In the genomic region with DNA sequence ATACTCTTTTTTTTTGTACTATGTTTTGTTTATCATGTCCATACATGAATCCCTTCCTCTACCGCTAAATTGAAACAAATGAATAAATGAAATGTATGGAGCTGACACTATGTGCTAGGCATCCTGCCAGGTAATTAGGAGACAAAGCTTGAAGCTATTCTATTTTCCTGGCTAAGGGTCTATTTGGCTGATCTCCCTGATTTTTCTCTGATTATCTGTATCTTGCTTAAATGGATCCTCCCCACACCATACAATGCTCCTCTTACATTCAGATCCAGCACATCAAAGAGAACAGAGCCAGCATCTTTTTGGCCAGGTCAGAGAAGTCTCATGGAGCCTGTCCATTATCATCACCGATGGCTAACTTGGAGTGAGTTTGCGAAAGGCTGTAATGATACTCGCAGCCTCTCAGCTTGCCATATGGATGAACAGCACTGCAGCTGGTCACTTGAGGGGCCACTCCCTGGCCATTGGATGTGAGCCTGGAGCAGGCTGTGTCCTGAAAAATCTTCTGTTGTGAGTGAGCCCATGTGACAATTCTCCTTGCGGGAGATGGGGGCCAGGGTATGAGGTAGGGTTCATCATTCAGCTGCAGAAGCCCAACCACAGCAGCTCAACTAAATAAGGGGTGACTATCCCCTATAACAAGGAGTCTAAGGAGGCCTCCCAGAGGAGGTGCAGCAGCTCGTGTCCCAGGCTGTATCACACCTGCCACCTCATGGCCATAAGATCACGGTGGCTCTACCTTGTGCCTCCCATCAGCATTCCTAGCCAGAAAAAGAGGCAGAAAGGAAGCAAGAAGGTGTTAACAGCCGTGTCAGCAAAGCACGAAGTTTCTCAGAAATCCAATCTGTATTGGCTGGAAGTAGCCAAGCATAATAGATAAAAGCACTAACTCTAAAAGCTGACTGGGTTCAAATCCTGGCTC, we compare ENCODE assay signal across 18 cellular contexts.
"Had no signal": no experiment of that assay in that cellular context is flagged by ENCODE, and none has a peak within 500 bp of the region (broad histone marks: within the 10 kb centered on the region; RNA-seq: fewer than 3 reads in every experiment).

No MANE protein-coding gene starts in this region.

- H3K27me3 ChIP-seq: upper lobe of left lung had no signal

- H3K27me3 Mint-ChIP-seq: activated naive CD4-positive, alpha-beta T cell treated with anti-CD3 and anti-CD28 coated beads, Interleukin-2, amount 10 ng/mL, durations not matched to agents 7 days and 5 days had no signal

- H3K4me1 ChIP-seq: upper lobe of left lung had no signal

- H3K27ac Mint-ChIP-seq: activated CD4-positive, alpha-beta memory T cell treated with anti-CD3 and anti-CD28 coated beads, Interleukin-2, amount 10 ng/mL, durations not matched to agents 7 days and 5 days; activated CD4-positive, alpha-beta T cell treated with anti-CD3 and anti-CD28 coated beads, Interleukin-2, amount 10 ng/mL, durations not matched to agents 24 days and 14 days; activated naive CD4-positive, alpha-beta T cell treated with anti-CD3 and anti-CD28 coated beads, Interleukin-2, amount 10 ng/mL, durations not matched to agents 7 days and 5 days; dendritic cell treated with granulocyte-macrophage colony-stimulating factor and Interleukin-4, amounts not matched to agents 40 ng/mL and 50 ng/mL, for 4 days; naive thymus-derived CD4-positive, alpha-beta T cell; T-helper 1 cell treated with Interleukin-12 subunit alpha and Interleukin-12 subunit beta and Interleukin-4 antibody, amounts not matched to agents 30 μg/mL and 1 μg/mL, for 36 hours had no signal

- H3K36me3 Mint-ChIP-seq: activated naive CD4-positive, alpha-beta T cell treated with anti-CD3 and anti-CD28 coated beads, Interleukin-2, amount 10 ng/mL, durations not matched to agents 7 days and 5 days; naive thymus-derived CD4-positive, alpha-beta T cell had no signal

- H3K4me3 Mint-ChIP-seq: activated CD4-positive, alpha-beta memory T cell treated with anti-CD3 and anti-CD28 coated beads, Interleukin-2, amount 10 ng/mL, durations not matched to agents 7 days and 5 days; activated CD4-positive, alpha-beta T cell treated with anti-CD3 and anti-CD28 coated beads, Interleukin-2, amount 10 ng/mL, durations not matched to agents 24 days and 14 days; activated naive CD4-positive, alpha-beta T cell treated with anti-CD3 and anti-CD28 coated beads, Interleukin-2, amount 10 ng/mL, durations not matched to agents 7 days and 5 days; dendritic cell treated with granulocyte-macrophage colony-stimulating factor and Interleukin-4, amounts not matched to agents 40 ng/mL and 50 ng/mL, for 4 days; naive thymus-derived CD4-positive, alpha-beta T cell; neural crest cell; T-helper 1 cell treated with Interleukin-12 subunit alpha and Interleukin-12 subunit beta and Interleukin-4 antibody, amounts not matched to agents 30 μg/mL and 1 μg/mL, for 36 hours had no signal

- H3K4me1 Mint-ChIP-seq: activated CD4-positive, alpha-beta memory T cell treated with anti-CD3 and anti-CD28 coated beads, Interleukin-2, amount 10 ng/mL, durations not matched to agents 7 days and 5 days; activated CD4-positive, alpha-beta T cell treated with anti-CD3 and anti-CD28 coated beads, Interleukin-2, amount 10 ng/mL, durations not matched to agents 24 days and 14 days; activated naive CD4-positive, alpha-beta T cell treated with anti-CD3 and anti-CD28 coated beads, Interleukin-2, amount 10 ng/mL, durations not matched to agents 7 days and 5 days; naive thymus-derived CD4-positive, alpha-beta T cell; neural crest cell had no signal

- DNase-seq: activated CD4-positive, alpha-beta memory T cell treated with anti-CD3 and anti-CD28 coated beads, Interleukin-2, amount 10 ng/mL, durations not matched to agents 7 days and 5 days; activated CD4-positive, alpha-beta T cell treated with anti-CD3 and anti-CD28 coated beads, Interleukin-2, amount 10 ng/mL, durations not matched to agents 24 days and 14 days; activated effector memory CD4-positive, alpha-beta T cell treated with anti-CD3 and anti-CD28 coated beads, Interleukin-2, amount 50 U/mL, for 16 hours; activated naive CD4-positive, alpha-beta T cell treated with anti-CD3 and anti-CD28 coated beads, Interleukin-2, amount 10 ng/mL, durations not matched to agents 7 days and 5 days; effector CD4-positive, alpha-beta T cell; kidney; naive thymus-derived CD4-positive, alpha-beta T cell; occipital lobe; stimulated activated CD4-positive, alpha-beta T cell treated with anti-CD3 and anti-CD28 coated beads, Interleukin-2, amount 100 ng/mL, for 48 hours; stimulated activated CD8-positive, alpha-beta memory T cell treated with anti-CD3 and anti-CD28 coated beads, Interleukin-4, amount 100 ng/mL, for 48 hours; stimulated activated naive CD4-positive, alpha-beta T cell; upper lobe of left lung had no signal

- H3K4me3 ChIP-seq: lung, thoracic aorta, upper lobe of left lung had no signal

- H3K27ac ChIP-seq: thoracic aorta, upper lobe of left lung had no signal

- ATAC-seq: naive thymus-derived CD4-positive, alpha-beta T cell had no signal

- FAIRE-seq: endometrium, kidney had no signal

- H3K36me3 ChIP-seq: thoracic aorta, upper lobe of left lung had no signal

- H3K9me3 Mint-ChIP-seq: activated CD4-positive, alpha-beta memory T cell treated with anti-CD3 and anti-CD28 coated beads, Interleukin-2, amount 10 ng/mL, durations not matched to agents 7 days and 5 days; activated CD4-positive, alpha-beta T cell treated with anti-CD3 and anti-CD28 coated beads, Interleukin-2, amount 10 ng/mL, durations not matched to agents 24 days and 14 days; activated naive CD4-positive, alpha-beta T cell treated with anti-CD3 and anti-CD28 coated beads, Interleukin-2, amount 10 ng/mL, durations not matched to agents 7 days and 5 days; dendritic cell treated with granulocyte-macrophage colony-stimulating factor and Interleukin-4, amounts not matched to agents 40 ng/mL and 50 ng/mL, for 4 days; T-helper 1 cell treated with Interleukin-12 subunit alpha and Interleukin-12 subunit beta and Interleukin-4 antibody, amounts not matched to agents 30 μg/mL and 1 μg/mL, for 36 hours had no signal

- H3K9me3 ChIP-seq: thoracic aorta, upper lobe of left lung had no signal
